Comparison of ENCODE assay signal across 18 cellular contexts in genomic region chr7:75992083-75992755, GRCh38. TPM values are rescaled to one million over a fixed set of nuclear protein-coding genes. Genes with fewer than 3 reads are reported as not detected.
DNase-seq lines count a peak whose midpoint lies in the region; ATAC-seq and TF ChIP-seq lines count a peak whose summit lies in the region.
"Had no signal": no experiment of that assay in that cellular context is flagged by ENCODE, and none has a peak within 500 bp of the region (broad histone marks: within the 10 kb centered on the region; RNA-seq: fewer than 3 reads in every experiment).

No MANE protein-coding gene starts in this region.

- DNase-seq in Right ventricle myocardium superior (peak; percentile 60), left cardiac atrium (no peak), heart right ventricle (peak in 1 of 2 donors; percentile 52), posterior vena cava (ENCODE audit: low spot score) (peak; percentile 84), vagina (ENCODE audit: extremely low spot score in 2 of 2) (no peak), SIG-M5 treated with dmso at 0.1 percent for 504 hours (lab: John Stamatoyannopoulos, UW; ENCODE audit: unreplicated experiment) (no peak)
- DNase-seq: activated naive CD4-positive, alpha-beta T cell treated with Interleukin-2 at 50 U/mL for 16 hours; activated T-cell treated with anti-CD3 and anti-CD28 coated beads, Interleukin-2, amount 50 U/mL, for 1 hour; kidney glomerular epithelial cell; midbrain; NCI-H69; occipital lobe; PC-3; stimulated activated CD4-positive, alpha-beta T cell treated with anti-CD3 and anti-CD28 coated beads, Interleukin-2, amount 100 ng/mL, for 48 hours had no signal

- H3K4me1 ChIP-seq in heart right ventricle (peaks cover 20 to 57% (median 44%) of the 10 kb centered on the region in 9 donors), vagina (peaks cover 37% of the 10 kb centered on the region)

- intact Hi-C loops in Right ventricle myocardium superior (cut with DNase I) (no loop called here), left cardiac atrium (cut with DNase I) (no loop called here), heart right ventricle (cut with DNase I) (loop anchor here in 3 of 10 donors (5.0 kb wide), 2 partner anchors 40 to 75 kb away; partner anchors contain the start of gene POR (in 2 of the 3)), posterior vena cava (cut with DNase I) (no loop called here), vagina (cut with DNase I) (no loop called here)

- no peaks in the 10 kb centered on the region for H3K27me3 ChIP-seq in heart right ventricle
- no peaks in the 10 kb centered on the region for H3K27me3 ChIP-seq in vagina
- H3K27me3 ChIP-seq: BLaER1 had no signal

- H3K36me3 ChIP-seq in heart right ventricle (peaks cover 0 to 24% (median 8%) of the 10 kb centered on the region in 9 donors), vagina (peaks cover 0 to 19% of the 10 kb centered on the region in 2 donors)

- no peak for TF ChIP-seq POLR2A in vagina (IDR thresholded peaks at IDR 0.05)

- ATAC-seq in Right ventricle myocardium superior (ENCODE audit: poor library complexity) = no peak
- ATAC-seq in left cardiac atrium = no peak
- no peak for ATAC-seq in heart right ventricle
- ATAC-seq in GM19397 (IDR thresholded peaks at IDR 0.05; ENCODE audit: unreplicated experiment) = no peak
- no peak for ATAC-seq in HG03354 (IDR thresholded peaks at IDR 0.05; ENCODE audit: poor library complexity, severe bottlenecking, unreplicated experiment)
- ATAC-seq: PC-3 had no signal

- H3K9me3 ChIP-seq in heart right ventricle = no peaks in the 10 kb centered on the region
- no peaks in the 10 kb centered on the region for H3K9me3 ChIP-seq in vagina
- H3K9me3 ChIP-seq: BLaER1 had no signal

- TF ChIP-seq CTCF in heart right ventricle (IDR thresholded peaks at IDR 0.05) (no peak), vagina (IDR thresholded peaks at IDR 0.05) (no peak)

- H3K27ac ChIP-seq in heart right ventricle (peak overlapping the region in 9 of 10 donors; percentile 44 to 99 (median 96)), vagina (peak overlapping the region; percentile 92)
- H3K27ac ChIP-seq: BLaER1, SK-N-MC had no signal

- WGBS in heart right ventricle, 2 donors = 82% methylated on average over 20 of the region's 20 CpGs

- H3K4me3 ChIP-seq in heart right ventricle = no peak overlapping the region
- H3K4me3 ChIP-seq in vagina = no peak overlapping the region
- H3K4me3 ChIP-seq: BLaER1, SK-N-MC had no signal

RNA-seq across cellular contexts. Expression of gene TMEM120A, which starts 2.2 kb away (rescaled TPM):
- total RNA-seq in Right ventricle myocardium superior (90.7 TPM), left cardiac atrium (10 to 100 TPM; 63.5 to 98.3 TPM), heart right ventricle (100 to 1,000 TPM; 132 to 192 (median 149) TPM), posterior vena cava (10 to 100 TPM; 54.2 to 55.3 TPM), vagina (45.9 TPM)
- polyA plus RNA-seq in heart right ventricle = 100 to 1,000 TPM; 179 to 220 TPM

RNA-seq across cellular contexts. Expression of gene STYXL1, which starts 55.6 kb away (rescaled TPM):
- total RNA-seq in Right ventricle myocardium superior (21.4 TPM), left cardiac atrium (10 to 100 TPM in 1 of 2 donors, 1 to 10 TPM in 1; 8.2 to 24.1 TPM), heart right ventricle (10 to 100 TPM; 11.0 to 30.0 (median 16.9) TPM), posterior vena cava (10 to 100 TPM in 1 of 2 donors, 1 to 10 TPM in 1; 4.8 to 22.6 TPM), vagina (27.3 TPM)
- 10 to 100 TPM; 41.5 to 53.9 TPM for polyA plus RNA-seq in heart right ventricle

RNA-seq across cellular contexts. Expression of gene MDH2, which starts 55.7 kb away (rescaled TPM):
- total RNA-seq in Right ventricle myocardium superior = 639 TPM
- 100 to 1,000 TPM; 339 to 374 TPM for total RNA-seq in left cardiac atrium
- 100 to 1,000 TPM; 383 to 686 (median 453) TPM for total RNA-seq in heart right ventricle
- polyA plus RNA-seq in heart right ventricle = 100 to 1,000 TPM in 1 of 2 donors, 10 to 100 TPM in 1; 66.1 to 252 TPM
- total RNA-seq in posterior vena cava = 10 to 100 TPM; 94.5 to 94.9 TPM
- 81.8 TPM for total RNA-seq in vagina

Comparison
In these comparisons a context has a peak if more than half of its experiments do, and no peak if none do; other contexts are left out.
1. DNase-seq: peak in Right ventricle myocardium superior (single experiment) and posterior vena cava (single experiment); none in left cardiac atrium (single experiment), vagina (0 of 2) and SIG-M5 treated with dmso at 0.1 percent for 504 hours (single experiment).